In genomic region chr9:137240841-137241489, GRCh38 we compare ENCODE assay signal across 8 cellular contexts. TPM values are rescaled to one million over a fixed set of nuclear protein-coding genes. Genes with fewer than 3 reads are reported as not detected.
DNase-seq lines count a peak whose midpoint lies in the region; TF ChIP-seq lines count a peak whose summit lies in the region.

Gene TUBB4B (plus strand): TSS chr9:137241287. CDS start chr9:137241361, 74 bp downstream.

- H3K36me3 ChIP-seq in neuron (ENCODE audit: insufficient read depth, low read length), result peaks cover 23% of the 10 kb centered on the region
- peaks cover 0 to 21% (median 19%) of the 10 kb centered on the region in 5 donors for H3K36me3 ChIP-seq in subcutaneous abdominal adipose tissue (ENCODE audit: control insufficient read depth in 5 of 5, insufficient read depth in 5 of 5, low read length in 5 of 5)

- H2AFZ ChIP-seq in neuron (ENCODE audit: low read depth, low read length), result peak within 1 kb of the TSS; percentile 53

- H3K4me3 ChIP-seq in neuron (ENCODE audit: low read length) (peak within 1 kb of the TSS; percentile 89), subcutaneous abdominal adipose tissue (ENCODE audit: low read depth in 1 of 5, low read length in 5 of 5) (peak within 1 kb of the TSS; percentile 80 to 87 (median 83))

- in situ Hi-C loops in SK-MEL-5 (cut with HindIII; ENCODE audit: low pct_unique_long_range_greater_than_20kb, low sequenced_read_pairs), result no loop called here

- H3K9ac ChIP-seq in subcutaneous abdominal adipose tissue (ENCODE audit: low read length in 5 of 5), result peak within 1 kb of the TSS in 4 of 5 donors; percentile 70 to 91 (median 84)

- H3K27me3 ChIP-seq in neuron (ENCODE audit: insufficient read depth, low read length) (no peaks in the 10 kb centered on the region), subcutaneous abdominal adipose tissue (ENCODE audit: control insufficient read depth in 5 of 5, insufficient read depth in 4 of 5, low read length in 5 of 5) (peaks cover 0 to 3% (median 0%) of the 10 kb centered on the region in 5 donors)

- H3K27ac ChIP-seq in subcutaneous abdominal adipose tissue (ENCODE audit: low read depth, low read length), result peak within 1 kb of the TSS; percentile 86

- H3K4me1 ChIP-seq in neuron (ENCODE audit: insufficient read depth, low read length), result peaks cover 25% of the 10 kb centered on the region
- H3K4me1 ChIP-seq in subcutaneous abdominal adipose tissue (ENCODE audit: control insufficient read depth in 5 of 5, insufficient read depth in 5 of 5, low read length in 5 of 5), result peaks cover 8 to 62% (median 41%) of the 10 kb centered on the region in 5 donors

- POLR2A ChIA-PET in HEK293T (lab: Yijun Ruan, JAX), result interaction anchor here (0.6 to 2.2 kb wide), 30 partner anchors 12 to 218 kb away, joined by 3 to 90 read pairs (median 5); partner anchors contain the start of genes CYSRT1, LRRC26, MAN1B1 and NELFB

- DNase-seq in GF-D8 (lab: John Stamatoyannopoulos, UW) (peak; percentile 99), HEK293T (ENCODE audit: extremely low spot score) (peak; percentile 98), MV-4-11 (lab: John Stamatoyannopoulos, UW) (peak; percentile 100), SK-MEL-5 (ENCODE audit: low read depth, low spot score) (peak; percentile 100), foreskin melanocyte (peak; percentile 100)
- DNase-seq in activated naive CD4-positive, alpha-beta T cell treated with Interleukin-2 at 50 U/mL for 16 hours, result peak; percentile 97

- CTCF ChIA-PET in HEK293T (lab: Yijun Ruan, JAX), result interaction anchor here (0.6 to 1.2 kb wide), 2 partner anchors 15 to 20 kb away, joined by 3 read pairs; no protein-coding TSS in a partner anchor

- H3K9me3 ChIP-seq in neuron (ENCODE audit: low read length) (no peaks in the 10 kb centered on the region), subcutaneous abdominal adipose tissue (ENCODE audit: control insufficient read depth in 5 of 5, low read length in 5 of 5) (no peaks in the 10 kb centered on the region)

TF ChIP-seq in HEK293T, 16 proteins besides CTCF, POLR2A, EP300 and RAD21:
- TF ChIP-seq FOXM1 (IDR thresholded peaks at IDR 0.05; ENCODE audit: borderline replicate concordance) (peak; percentile 100), SUZ12 (IDR thresholded peaks at IDR 0.05) (no peak), LEF1 (IDR thresholded peaks at IDR 0.05; ENCODE audit: borderline replicate concordance) (peak; percentile 70; the same call in 1 of the 2 replicates), FOXK2 (IDR thresholded peaks at IDR 0.05) (no peak), NFRKB (IDR thresholded peaks at IDR 0.05) (no peak), ARNT (IDR thresholded peaks at IDR 0.05) (peak; percentile 68), ELF4 (IDR thresholded peaks at IDR 0.05) (peak; percentile 96), CTBP1 (IDR thresholded peaks at IDR 0.05; ENCODE audit: borderline replicate concordance) (peak; percentile 31; the same call in 1 of the 2 replicates)
- TF ChIP-seq, protein P1, sequence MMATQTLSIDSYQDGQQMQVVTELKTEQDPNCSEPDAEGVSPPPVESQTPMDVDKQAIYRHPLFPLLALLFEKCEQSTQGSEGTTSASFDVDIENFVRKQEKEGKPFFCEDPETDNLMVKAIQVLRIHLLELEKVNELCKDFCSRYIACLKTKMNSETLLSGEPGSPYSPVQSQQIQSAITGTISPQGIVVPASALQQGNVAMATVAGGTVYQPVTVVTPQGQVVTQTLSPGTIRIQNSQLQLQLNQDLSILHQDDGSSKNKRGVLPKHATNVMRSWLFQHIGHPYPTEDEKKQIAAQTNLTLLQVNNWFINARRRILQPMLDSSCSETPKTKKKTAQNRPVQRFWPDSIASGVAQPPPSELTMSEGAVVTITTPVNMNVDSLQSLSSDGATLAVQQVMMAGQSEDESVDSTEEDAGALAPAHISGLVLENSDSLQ (IDR thresholded peaks at IDR 0.05), result peak; percentile 100

RNA-seq across cellular contexts. Expression of gene TUBB4B, which starts in this region (rescaled TPM):
- 66.1 and 81.2 TPM in 2 replicates for total RNA-seq in SK-MEL-5 (2014; rRNA removed; shearing (Covaris generic))
- 403 and 491 TPM in 2 replicates for polyA plus RNA-seq in SK-MEL-5 (2015; cell fraction: cytosol; rRNA removed)
- polyA plus RNA-seq in SK-MEL-5 (2015; cell fraction: nucleus; rRNA removed), result 187 and 188 TPM in 2 replicates

Comparison
In these comparisons a context has a peak if more than half of its experiments do, and no peak if none do; other contexts are left out.
1. Peak in every context shown above with its lines: DNase-seq, H3K4me3 ChIP-seq and H3K27ac ChIP-seq.